Comparison of ENCODE assay signal across 8 cellular contexts in the genomic region with DNA sequence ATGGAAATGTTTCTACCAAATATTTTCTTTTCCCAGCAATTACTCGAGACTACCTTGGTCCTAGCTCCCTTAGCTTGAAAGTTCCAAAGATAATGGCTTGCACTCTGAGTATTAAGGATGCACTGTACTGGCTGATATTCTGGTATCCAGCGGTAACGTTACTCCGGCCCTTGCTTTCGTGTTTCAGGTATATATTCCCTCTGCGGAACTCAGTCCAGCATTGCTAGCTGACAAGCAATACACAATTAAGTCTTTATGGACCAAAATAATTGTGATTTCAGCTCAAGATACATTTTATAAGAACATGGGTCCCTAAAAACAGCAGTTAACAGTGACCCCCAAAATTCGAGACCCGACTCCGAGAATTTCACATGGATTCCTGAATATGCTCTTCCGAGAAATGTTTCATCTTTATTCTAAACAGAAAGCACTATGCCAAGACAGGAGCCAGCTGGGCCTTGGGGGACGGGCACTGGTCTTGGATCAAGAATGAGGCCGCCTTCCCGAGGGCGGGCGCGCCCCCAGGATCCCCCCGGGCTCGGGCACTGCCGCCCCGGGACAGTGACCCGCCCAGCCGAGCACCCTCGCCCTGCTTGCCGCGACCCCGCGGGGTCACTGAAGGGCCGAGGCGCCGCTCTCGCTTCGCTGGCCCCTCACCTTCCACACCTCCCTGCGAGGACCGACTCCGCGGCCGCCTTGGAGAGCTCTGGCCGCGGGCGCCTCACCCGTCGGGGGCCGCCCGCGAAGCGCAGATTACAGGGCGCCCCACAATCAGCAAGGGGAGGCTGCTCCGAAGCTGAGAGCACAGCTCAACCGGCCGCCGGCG. TPM values are rescaled to one million over a fixed set of nuclear protein-coding genes. Genes with fewer than 3 reads are reported as not detected.
DNase-seq lines count a peak whose midpoint lies in the region; ATAC-seq and TF ChIP-seq lines count a peak whose summit lies in the region.

No MANE protein-coding gene starts in this region.

- peak overlapping the region; percentile 92 for H3K4me2 ChIP-seq in GM23338

- H3K9ac ChIP-seq in iPS-18a (ENCODE audit: low read length): peak overlapping the region; percentile 79

- H3K27ac Mint-ChIP-seq in GM23338: no peak overlapping the region

- peak overlapping the region; percentile 72; the same call in 1 of the 2 replicates for H2AFZ ChIP-seq in GM23338

- peaks cover 38% of the 10 kb centered on the region for H3K79me2 ChIP-seq in GM23338 (replicated peaks; ENCODE audit: insufficient read depth)

- peak; percentile 12 for ATAC-seq in GM23338

- H3F3A ChIP-seq in GM23338 (replicated peaks; ENCODE audit: low read depth): no peaks in the 10 kb centered on the region

- H3K9me3 Mint-ChIP-seq in GM23338: no peaks in the 10 kb centered on the region

- 0 out of 2 replicates have a peak, but pooled peaks cover 3% of the 10 kb centered on the region for H4K20me1 ChIP-seq in GM23338 (replicated peaks; ENCODE audit: insufficient read depth)

- peak; percentile 63 for DNase-seq in ELF-1 (ENCODE audit: low read depth, low spot score)
- no peak for DNase-seq in GM23338 (ENCODE audit: low spot score)
- DNase-seq in NCI-H146 treated with DMSO at 0.1 percent for 48 hours (lab: John Stamatoyannopoulos, UW; ENCODE audit: unreplicated experiment): peak; percentile 19
- DNase-seq in astrocyte of the cerebellum (ENCODE audit: low read depth): no peak
- DNase-seq in skeletal muscle cell (ENCODE audit: low read depth): no peak
- no peak for DNase-seq in GOT3 (lab: John Stamatoyannopoulos, UW)
- DNase-seq in mesenteric fat pad (ENCODE audit: low spot score): no peak

- TF ChIP-seq CTCF in GM23338 (conservative IDR thresholded peaks at IDR 0.05; ENCODE audit: low read depth in 2 of 2): no peak
- no peak for TF ChIP-seq CTCF in astrocyte of the cerebellum (IDR thresholded peaks at IDR 0.05; ENCODE audit: low read depth, low read length, missing control alignments)

- H3K27me3 ChIP-seq in GM23338 (ENCODE audit: insufficient read depth): no peaks in the 10 kb centered on the region
- H3K27me3 ChIP-seq in iPS-18a (ENCODE audit: control insufficient read depth, insufficient read depth, low read length): no peaks in the 10 kb centered on the region

- peak overlapping the region; percentile 85 for H3K4me3 Mint-ChIP-seq in GM23338

- in situ Hi-C loops in astrocyte of the cerebellum (cut with HindIII; ENCODE audit: low sequenced_read_pairs): no loop called here

- H3K9me2 ChIP-seq in GM23338 (ENCODE audit: insufficient read depth): no peaks in the 10 kb centered on the region

- peaks cover 47% of the 10 kb centered on the region for H3K4me1 Mint-ChIP-seq in GM23338

- H3K27ac ChIP-seq in GM23338 (ENCODE audit: low read depth): peak overlapping the region; percentile 35; the same call in 1 of the 2 replicates
- no peak overlapping the region for H3K27ac ChIP-seq in iPS-18a (ENCODE audit: low read length)

- peaks cover 18% of the 10 kb centered on the region for H3K27me3 Mint-ChIP-seq in GM23338 (ENCODE audit: insufficient read depth, low read depth, poor library complexity)

- no peaks in the 10 kb centered on the region for H3K9me3 ChIP-seq in iPS-18a (ENCODE audit: control insufficient read depth, low read depth, low read length)

- H3K36me3 Mint-ChIP-seq in GM23338 (ENCODE audit: low read depth): peaks cover 3% of the 10 kb centered on the region; the same call in 1 of the 3 replicates

- H3K4me3 ChIP-seq in GM23338 (peak overlapping the region; percentile 85), astrocyte of the cerebellum (ENCODE audit: low read depth, low read length) (peak overlapping the region; percentile 90), iPS-18a (ENCODE audit: low read length) (peak overlapping the region; percentile 94), skeletal muscle cell (ENCODE audit: low read depth, low read length) (peak overlapping the region; percentile 85)

- H3K4me1 ChIP-seq in GM23338 (ENCODE audit: insufficient read depth) (peaks cover 18% of the 10 kb centered on the region), iPS-18a (ENCODE audit: control insufficient read depth, low read depth, low read length) (peaks cover 25% of the 10 kb centered on the region)

- H3K36me3 ChIP-seq in GM23338 (ENCODE audit: insufficient read depth): no peaks in the 10 kb centered on the region
- peaks cover 4% of the 10 kb centered on the region for H3K36me3 ChIP-seq in iPS-18a (ENCODE audit: control insufficient read depth, low read depth, low read length)

TF ChIP-seq in GM23338, 12 proteins besides CTCF, POLR2A, EP300 and RAD21 (continues in another document):
- TF ChIP-seq JUNB (IDR thresholded peaks at IDR 0.05; ENCODE audit: unreplicated experiment): no peak
- TF ChIP-seq ZNF331 (CRISPR knock-in tag; IDR thresholded peaks at IDR 0.05; ENCODE audit: low read depth): no peak
- TF ChIP-seq POLR2AphosphoS5 (IDR thresholded peaks at IDR 0.05; ENCODE audit: low read depth): no peak
- TF ChIP-seq REST (IDR thresholded peaks at IDR 0.05; ENCODE audit: unreplicated experiment): no peak
- TF ChIP-seq, protein P1, sequence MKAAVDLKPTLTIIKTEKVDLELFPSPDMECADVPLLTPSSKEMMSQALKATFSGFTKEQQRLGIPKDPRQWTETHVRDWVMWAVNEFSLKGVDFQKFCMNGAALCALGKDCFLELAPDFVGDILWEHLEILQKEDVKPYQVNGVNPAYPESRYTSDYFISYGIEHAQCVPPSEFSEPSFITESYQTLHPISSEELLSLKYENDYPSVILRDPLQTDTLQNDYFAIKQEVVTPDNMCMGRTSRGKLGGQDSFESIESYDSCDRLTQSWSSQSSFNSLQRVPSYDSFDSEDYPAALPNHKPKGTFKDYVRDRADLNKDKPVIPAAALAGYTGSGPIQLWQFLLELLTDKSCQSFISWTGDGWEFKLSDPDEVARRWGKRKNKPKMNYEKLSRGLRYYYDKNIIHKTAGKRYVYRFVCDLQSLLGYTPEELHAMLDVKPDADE (IDR thresholded peaks at IDR 0.05): no peak
- no peak for TF ChIP-seq NANOG (IDR thresholded peaks at IDR 0.05; ENCODE audit: borderline replicate concordance)
- no peak for TF ChIP-seq EZH2 (IDR thresholded peaks at IDR 0.05; ENCODE audit: low read depth, unreplicated experiment)
- TF ChIP-seq STAT1 (IDR thresholded peaks at IDR 0.05; ENCODE audit: unreplicated experiment): no peak
- no peak for TF ChIP-seq CREB1 (CRISPR knock-in tag; IDR thresholded peaks at IDR 0.05; ENCODE audit: low read depth)

RNA-seq across cellular contexts. Expression of gene SCYL3, which starts 0.7 kb away (rescaled TPM):
- 6.1 and 6.8 TPM in 2 replicates for total RNA-seq in GM23338 (2014; rRNA removed; shearing (Covaris generic))
- polyA plus RNA-seq in GM23338 (2016; fragmentation: Nextera tagmentation; extraction: Ambion mirVana): 1.8 and 2.2 TPM in 2 replicates
- 8.4 TPM for total RNA-seq in mesenteric fat pad

Comparison
In these comparisons a context has a peak if more than half of its experiments do, and no peak if none do; other contexts are left out.
1. DNase-seq: peak in ELF-1 (single experiment) and NCI-H146 treated with DMSO at 0.1 percent for 48 hours (single experiment); none in GM23338 (single experiment), astrocyte of the cerebellum (single experiment), skeletal muscle cell (single experiment), GOT3 (single experiment) and mesenteric fat pad (single experiment).
2. Peak in every context shown above with its lines, with median percentiles within 50 percentile points of each other: H3K4me3 ChIP-seq.